8 cellular contexts compared by ENCODE assay signal in the genomic region with DNA sequence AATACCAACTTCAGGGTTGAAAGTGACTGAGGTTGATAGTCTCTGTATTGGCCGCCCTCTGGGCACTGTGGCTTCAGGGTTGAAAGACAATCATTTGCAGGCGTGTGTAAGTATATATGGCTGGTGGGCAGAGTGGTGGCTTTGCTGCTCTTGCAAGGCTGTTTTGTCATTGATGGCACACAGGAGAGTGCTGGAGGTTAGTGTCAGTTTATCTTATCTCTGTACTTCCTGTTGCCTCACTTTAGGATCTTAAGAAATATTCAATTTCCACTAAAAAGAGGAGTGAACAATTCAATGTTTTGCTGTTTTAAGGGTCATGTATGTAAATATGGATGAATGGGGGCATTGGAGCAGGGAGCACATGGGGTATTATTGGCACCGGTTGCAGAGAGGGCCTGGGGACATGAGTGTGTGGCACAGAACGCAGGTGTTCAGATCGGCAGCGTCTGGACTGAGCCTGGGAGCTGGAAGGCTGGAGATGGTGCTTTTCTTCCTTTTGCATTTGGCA. TPM values are rescaled to one million over a fixed set of nuclear protein-coding genes. Genes with fewer than 3 reads are reported as not detected.
DNase-seq lines count a peak whose midpoint lies in the region; ATAC-seq, FAIRE-seq and TF ChIP-seq lines count a peak whose summit lies in the region.

No MANE protein-coding gene starts in this region.

- WGBS in mammary epithelial cell (ENCODE audit: low coverage, missing lambda C conversion rate): 58% methylated on average over 2 of the region's 6 CpGs
- 56 to 62% methylated on average over 6 of the region's 6 CpGs for WGBS in tibial nerve, 2 donors

- H3K27ac ChIP-seq in mammary epithelial cell (ENCODE audit: insufficient read depth, low read depth, low read length): peak overlapping the region; percentile 64
- peak overlapping the region in 3 of 4 donors; percentile 11 to 68 (median 45) for H3K27ac ChIP-seq in tibial nerve
- H3K27ac ChIP-seq in kidney (ENCODE audit: low read depth in 2 of 2, low read length in 2 of 2): no peak overlapping the region

- BruUV-seq in mammary epithelial cell (replicated peaks; lab: Mats Ljungman, UMichigan): no TSS peak

- H3K36me3 ChIP-seq in mammary epithelial cell (ENCODE audit: insufficient read depth, low read length) (no peaks in the 10 kb centered on the region), tibial nerve (no peaks in the 10 kb centered on the region), kidney (ENCODE audit: control insufficient read depth in 1 of 2, insufficient read depth in 2 of 2, low read length in 2 of 2) (no peaks in the 10 kb centered on the region)

- CTCF ChIA-PET in mammary epithelial cell (lab: Charles Lee; ENCODE audit: low non-redundant PET): interaction anchor here (0.7 kb wide), 1 partner anchor 238 kb away, joined by 7 read pairs; no protein-coding TSS in a partner anchor

- FAIRE-seq in HTR-8/SVneo (lab: Jason Lieb, UNC) (no peak), kidney (lab: Jason Lieb, UNC) (no peak)

- H4K20me1 ChIP-seq in mammary epithelial cell (ENCODE audit: insufficient read depth, low read length): no peaks in the 10 kb centered on the region

- H3K9ac ChIP-seq in mammary epithelial cell (ENCODE audit: insufficient read depth, low read length) (no peak overlapping the region), kidney (ENCODE audit: low read length in 2 of 2) (no peak overlapping the region)

- H2AFZ ChIP-seq in mammary epithelial cell (ENCODE audit: low read depth, low read length): no peak overlapping the region

- intact Hi-C loops in mammary epithelial cell (cut with micrococcal nuclease) (no loop called here), kidney (cut with DNase I) (no loop called here)

- H3K9me3 ChIP-seq in mammary epithelial cell (replicated peaks; ENCODE audit: insufficient read depth, low read length): no peaks in the 10 kb centered on the region
- H3K9me3 ChIP-seq in tibial nerve: no peaks in the 10 kb centered on the region
- no peaks in the 10 kb centered on the region for H3K9me3 ChIP-seq in kidney (ENCODE audit: control insufficient read depth in 1 of 2, low read length in 2 of 2)

- H3K27me3 ChIP-seq in mammary epithelial cell (ENCODE audit: insufficient read depth, low read length) (no peaks in the 10 kb centered on the region), tibial nerve (no peaks in the 10 kb centered on the region)

- TF ChIP-seq EP300 in tibial nerve (IDR thresholded peaks at IDR 0.05): no peak

- H3K79me2 ChIP-seq in mammary epithelial cell (ENCODE audit: insufficient read depth, low read length): peaks cover 95% of the 10 kb centered on the region

- TF ChIP-seq CTCF in mammary epithelial cell (conservative IDR thresholded peaks at IDR 0.05 in 1 of 2, IDR thresholded peaks at IDR 0.05 in 1 of 2; ENCODE audit: extremely low read depth in 1 of 2, insufficient read depth in 1 of 2, low read depth in 1 of 2, low read length in 2 of 2) (no peak), tibial nerve (IDR thresholded peaks at IDR 0.05) (no peak), kidney (IDR thresholded peaks at IDR 0.05; ENCODE audit: borderline replicate concordance, extremely low read depth, insufficient read depth) (no peak)

- no peak for ATAC-seq in GM18858 (IDR thresholded peaks at IDR 0.05; ENCODE audit: unreplicated experiment)

- dilution Hi-C loops in mammary epithelial cell (cut with HindIII; ENCODE audit: low sequenced_read_pairs): no loop called here

- H3K4me3 ChIP-seq in mammary epithelial cell (replicated peaks in 1 of 3; ENCODE audit: insufficient read depth in 1 of 3, low read depth in 2 of 3, low read length in 3 of 3) (no peak overlapping the region), tibial nerve (no peak overlapping the region), kidney (ENCODE audit: low read length in 2 of 2) (no peak overlapping the region)

- DNase-seq in activated gamma-delta T cell treated with Interleukin-2 at 50 U/mL for 16 hours: peak; percentile 33
- no peak for DNase-seq in activated gamma-delta T cell (lab: John Stamatoyannopoulos, UW)
- DNase-seq in NCI-H1105 treated with DMSO at 0.1 percent for 48 hours (lab: John Stamatoyannopoulos, UW): peak; percentile 44
- no peak for DNase-seq in mammary epithelial cell
- no peak for DNase-seq in tibial nerve (ENCODE audit: low spot score in 2 of 2)
- no peak for DNase-seq in HTR-8/SVneo (ENCODE audit: insufficient read length, low spot score)
- no peak for DNase-seq in kidney

- in situ Hi-C loops in mammary epithelial cell (cut with MboI; ENCODE audit: low sequenced_read_pairs in 2 of 2): no loop called here

- H3K4me1 ChIP-seq in mammary epithelial cell (ENCODE audit: insufficient read depth, low read length) (peaks cover 48% of the 10 kb centered on the region), tibial nerve (peaks cover 0 to 78% (median 41%) of the 10 kb centered on the region in 4 donors), kidney (ENCODE audit: control insufficient read depth in 1 of 2, insufficient read depth in 1 of 2, low read depth in 1 of 2, low read length in 2 of 2) (peaks cover 2 to 20% of the 10 kb centered on the region in 2 donors)

- no peak for TF ChIP-seq POLR2A in tibial nerve (IDR thresholded peaks at IDR 0.05)

- H3K4me2 ChIP-seq in mammary epithelial cell (ENCODE audit: insufficient read depth, low read depth, low read length): peak overlapping the region; percentile 39

RNA-seq across cellular contexts. Expression of a gene that starts 51.5 kb away (rescaled TPM):
- total RNA-seq in mammary epithelial cell: 10 to 100 TPM; 49.2 to 73.2 TPM
- 48.1 TPM for polyA plus RNA-seq in mammary epithelial cell
- polyA minus RNA-seq in mammary epithelial cell: 58.0 TPM
- total RNA-seq in tibial nerve: 10 to 100 TPM; 22.6 to 35.9 (median 28.1) TPM
- total RNA-seq in kidney: 52.9 TPM
- polyA plus RNA-seq in kidney (ENCODE audit: insufficient read depth, low read depth, low replicate concordance): 22.8 TPM

Comparison
In these comparisons a context has a peak if more than half of its experiments do, and no peak if none do; other contexts are left out.
1. DNase-seq: peak in activated gamma-delta T cell treated with Interleukin-2 at 50 U/mL for 16 hours (single experiment) and NCI-H1105 treated with DMSO at 0.1 percent for 48 hours (single experiment); none in activated gamma-delta T cell (single experiment), mammary epithelial cell (single experiment), tibial nerve (0 of 2), HTR-8/SVneo (single experiment) and kidney (single experiment).
2. H3K27ac ChIP-seq: peak in mammary epithelial cell (single experiment) and tibial nerve (3 of 4); none in kidney (0 of 2).